8 cellular contexts compared by ENCODE assay signal in the genomic region with DNA sequence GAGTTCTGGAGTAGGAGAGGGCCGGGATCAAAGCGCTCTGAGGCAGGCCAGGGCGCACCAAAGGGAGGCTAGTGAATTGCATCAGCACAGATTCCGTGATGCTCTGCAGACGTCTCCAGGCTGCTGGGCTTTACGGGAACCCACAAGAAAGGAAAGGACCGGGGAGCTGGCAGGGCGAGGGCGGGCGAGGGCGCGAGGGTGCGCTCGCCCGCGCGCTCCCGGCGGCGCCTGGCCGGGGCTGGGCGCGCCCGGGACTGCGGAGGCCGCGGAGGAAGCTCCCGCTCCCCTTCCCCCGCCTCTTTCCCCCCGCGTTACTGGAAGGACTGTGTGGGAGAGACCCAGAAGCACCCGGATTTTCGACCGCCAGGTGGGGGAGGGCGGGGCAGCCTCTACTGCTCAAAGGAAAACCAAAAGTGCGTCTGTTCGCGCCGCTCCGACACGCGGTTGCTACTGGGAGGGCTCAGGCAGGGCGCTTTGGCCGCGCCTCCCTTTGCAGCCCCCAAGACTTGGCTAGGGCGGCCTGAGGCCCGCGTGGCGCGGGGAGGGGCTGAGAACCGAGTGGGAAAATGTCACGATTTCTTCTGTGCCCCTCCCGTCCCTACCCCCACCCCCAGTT.
A peak's percentile ranks its signal among the peaks of the same experiment; 100 is the strongest.
DNase-seq lines count a peak whose midpoint lies in the region; ATAC-seq lines count a peak whose summit lies in the region.

No MANE protein-coding gene starts in this region.

- peak overlapping the region; percentile 82 for H3K4me3 Mint-ChIP-seq in activated naive CD4-positive, alpha-beta T cell treated with anti-CD3 and anti-CD28 coated beads, Interleukin-2, amount 10 ng/mL, durations not matched to agents 7 days and 5 days

- H3K9me3 Mint-ChIP-seq in activated naive CD4-positive, alpha-beta T cell treated with anti-CD3 and anti-CD28 coated beads, Interleukin-2, amount 10 ng/mL, durations not matched to agents 7 days and 5 days: no peaks in the 10 kb centered on the region

- peak overlapping the region; percentile 73 for H3K9ac ChIP-seq in HUES6 (ENCODE audit: low read length)

- peak overlapping the region; percentile 64 for H3K4me3 ChIP-seq in HUES6 (ENCODE audit: low read depth, low read length)

- peaks cover 8% of the 10 kb centered on the region for H3K36me3 Mint-ChIP-seq in activated naive CD4-positive, alpha-beta T cell treated with anti-CD3 and anti-CD28 coated beads, Interleukin-2, amount 10 ng/mL, durations not matched to agents 7 days and 5 days

- peaks cover 22% of the 10 kb centered on the region for H3K4me1 ChIP-seq in HUES6 (ENCODE audit: control insufficient read depth, insufficient read depth, low read length)

- CTCF ChIA-PET in activated naive CD4-positive, alpha-beta T cell treated with anti-CD3 and anti-CD28 coated beads, Interleukin-2, amount 10 ng/mL, durations not matched to agents 7 days and 5 days (lab: Charles Lee): interaction anchor here (1.0 to 1.8 kb wide), 3 partner anchors 24 to 708 kb away, joined by 3 to 6 read pairs (median 3); no protein-coding TSS in a partner anchor

- H3K4me1 Mint-ChIP-seq in activated naive CD4-positive, alpha-beta T cell treated with anti-CD3 and anti-CD28 coated beads, Interleukin-2, amount 10 ng/mL, durations not matched to agents 7 days and 5 days: peaks cover 17% of the 10 kb centered on the region

- no peaks in the 10 kb centered on the region for H3K9me3 ChIP-seq in HUES6 (ENCODE audit: control insufficient read depth, insufficient read depth, low read depth, low read length)

- no peaks in the 10 kb centered on the region for H3K36me3 ChIP-seq in HUES6 (ENCODE audit: control insufficient read depth, insufficient read depth, low read length)

- H3K27ac Mint-ChIP-seq in activated naive CD4-positive, alpha-beta T cell treated with anti-CD3 and anti-CD28 coated beads, Interleukin-2, amount 10 ng/mL, durations not matched to agents 7 days and 5 days: peak overlapping the region; percentile 97

- H3K27me3 ChIP-seq in HUES6 (ENCODE audit: control insufficient read depth, insufficient read depth, low read length): peaks cover 71% of the 10 kb centered on the region

- peaks cover 13% of the 10 kb centered on the region for H3K27me3 Mint-ChIP-seq in activated naive CD4-positive, alpha-beta T cell treated with anti-CD3 and anti-CD28 coated beads, Interleukin-2, amount 10 ng/mL, durations not matched to agents 7 days and 5 days

- no peak overlapping the region; the same call in 1 of the 2 replicates for H3K27ac ChIP-seq in HUES6 (ENCODE audit: low read depth, low read length)

- no peak for ATAC-seq in GM19035 (IDR thresholded peaks at IDR 0.05; ENCODE audit: unreplicated experiment)

- DNase-seq in GM04503 (ENCODE audit: low read depth): peak; percentile 68
- peak; percentile 83 for DNase-seq in SIG-M5 treated with dmso at 0.1 percent for 504 hours (lab: John Stamatoyannopoulos, UW; ENCODE audit: unreplicated experiment)
- DNase-seq in activated naive CD4-positive, alpha-beta T cell treated with anti-CD3 and anti-CD28 coated beads, Interleukin-2, amount 10 ng/mL, durations not matched to agents 7 days and 5 days: peak; percentile 94
- DNase-seq in germinal center (ENCODE audit: low spot score): peak; percentile 47
- DNase-seq in nucleus accumbens (lab: John Stamatoyannopoulos, UW): peak in 54 of 56 donors; percentile 16 to 84 (median 67)
- DNase-seq in superior temporal gyrus (ENCODE audit: extremely low spot score): peak; percentile 43

Comparison
In these comparisons a context has a peak if more than half of its experiments do, and no peak if none do; other contexts are left out.
1. DNase-seq: peak in every context shown above with its lines; median percentile 94 in activated naive CD4-positive, alpha-beta T cell treated with anti-CD3 and anti-CD28 coated beads, Interleukin-2, amount 10 ng/mL, durations not matched to agents 7 days and 5 days; 83 in SIG-M5 treated with dmso at 0.1 percent for 504 hours; 68 in GM04503; 67 in nucleus accumbens; 47 in germinal center; 43 in superior temporal gyrus.